Comparison of ENCODE assay signal across 15 cellular contexts in the genomic region with DNA sequence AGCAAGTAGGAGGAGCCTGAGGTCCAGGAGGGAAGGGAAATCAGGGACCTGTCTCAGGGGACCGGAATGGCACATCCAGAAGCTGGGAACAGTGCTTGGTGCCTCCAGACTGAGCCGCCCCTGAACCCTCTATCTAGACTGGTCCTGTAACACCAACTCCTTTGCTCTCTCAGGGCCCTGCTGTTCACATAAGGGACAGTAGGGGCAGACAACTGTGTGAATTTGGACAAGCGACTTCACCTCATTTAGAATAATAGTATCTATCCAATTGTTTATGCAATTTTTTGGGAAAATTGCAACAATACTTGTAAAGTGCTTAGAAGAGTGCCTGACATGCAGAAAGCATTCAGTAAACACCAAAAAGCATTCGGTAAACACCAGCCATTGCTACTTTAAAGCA. TPM values are rescaled to one million over a fixed set of nuclear protein-coding genes. Genes with fewer than 3 reads are reported as not detected.
DNase-seq lines count a peak whose midpoint lies in the region; FAIRE-seq and TF ChIP-seq lines count a peak whose summit lies in the region.
"Had no signal": no experiment of that assay in that cellular context is flagged by ENCODE, and none has a peak within 500 bp of the region (broad histone marks: within the 10 kb centered on the region; RNA-seq: fewer than 3 reads in every experiment).

No MANE protein-coding gene starts in this region.

- H3F3A ChIP-seq in MM.1S (ENCODE audit: insufficient read depth, low read length) (no peaks in the 10 kb centered on the region), neural progenitor cell (ENCODE audit: low read depth) (peaks cover 5% of the 10 kb centered on the region)

- H4K20me1 ChIP-seq in MM.1S (ENCODE audit: insufficient read depth, low read length) (no peaks in the 10 kb centered on the region), neural progenitor cell (ENCODE audit: low read depth) (peaks cover 3% of the 10 kb centered on the region)

- TF ChIP-seq CTCF in GM12865 (IDR thresholded peaks at IDR 0.05; ENCODE audit: insufficient read depth, low read depth, low read length, missing control alignments) (peak; percentile 20), MM.1S (IDR thresholded peaks at IDR 0.05; ENCODE audit: low read length) (peak; percentile 31), chondrocyte (IDR thresholded peaks at IDR 0.05) (peak; percentile 62), neural progenitor cell (IDR thresholded peaks at IDR 0.05) (peak; percentile 36), D721Med (IDR thresholded peaks at IDR 0.05; ENCODE audit: insufficient read depth, missing control alignments) (no peak), ascending aorta (IDR thresholded peaks at IDR 0.05) (no peak)

- H3K36me3 Mint-ChIP-seq in chondrocyte (ENCODE audit: low read depth) = peaks cover 39% of the 10 kb centered on the region
- peaks cover 38% of the 10 kb centered on the region for H3K36me3 Mint-ChIP-seq in neural progenitor cell

- H3K36me3 ChIP-seq in MM.1S (replicated peaks; ENCODE audit: insufficient read depth, low read length) (peaks cover 20% of the 10 kb centered on the region), neural progenitor cell (peaks cover 10% of the 10 kb centered on the region), ascending aorta (peaks cover 73 to 99% of the 10 kb centered on the region in 2 donors)

- H3K4me1 Mint-ChIP-seq in chondrocyte (ENCODE audit: low read depth) (no peaks in the 10 kb centered on the region), neural progenitor cell (no peaks in the 10 kb centered on the region)

- H3K79me2 ChIP-seq in MM.1S (ENCODE audit: low read length) (peaks cover 10% of the 10 kb centered on the region), neural progenitor cell (ENCODE audit: low read depth) (no peaks in the 10 kb centered on the region)

- H3K4me1 ChIP-seq in MM.1S (ENCODE audit: low read length) (no peaks in the 10 kb centered on the region), neural progenitor cell (no peaks in the 10 kb centered on the region), ascending aorta (no peaks in the 10 kb centered on the region)
- H3K4me1 ChIP-seq: SJSA1, vagina had no signal

- no peaks in the 10 kb centered on the region for H3K9me2 ChIP-seq in MM.1S (replicated peaks; ENCODE audit: insufficient read depth, low read length)

- no peak overlapping the region for H3K27ac Mint-ChIP-seq in chondrocyte (ENCODE audit: unreplicated experiment)
- no peak overlapping the region for H3K27ac Mint-ChIP-seq in neural progenitor cell
- H3K27ac Mint-ChIP-seq: activated naive CD4-positive, alpha-beta T cell treated with anti-CD3 and anti-CD28 coated beads, Interleukin-2, amount 50 U/mL, for 24 hours had no signal

- H2AFZ ChIP-seq in MM.1S (ENCODE audit: low read length) = no peak overlapping the region
- H2AFZ ChIP-seq in neural progenitor cell (replicated peaks) = no peak overlapping the region

- no peak overlapping the region for H3K4me2 ChIP-seq in MM.1S (ENCODE audit: low read depth, low read length)
- no peak overlapping the region for H3K4me2 ChIP-seq in neural progenitor cell

- FAIRE-seq in D721Med (lab: Jason Lieb, UNC) = no peak
- FAIRE-seq: small intestine had no signal

- no peaks in the 10 kb centered on the region for H3K27me3 Mint-ChIP-seq in chondrocyte (ENCODE audit: low read depth)
- peaks cover 2% of the 10 kb centered on the region for H3K27me3 Mint-ChIP-seq in neural progenitor cell (ENCODE audit: insufficient read depth, low read depth)
- H3K27me3 Mint-ChIP-seq: activated naive CD4-positive, alpha-beta T cell treated with anti-CD3 and anti-CD28 coated beads, Interleukin-2, amount 50 U/mL, for 24 hours had no signal

- DNase-seq in GM12865 (ENCODE audit: low read depth) (no peak), MM.1S (no peak), chondrocyte (ENCODE audit: low spot score) (no peak), neural progenitor cell (ENCODE audit: low spot score) (no peak), D721Med (ENCODE audit: insufficient read length, low spot score) (no peak), ascending aorta (ENCODE audit: low spot score in 2 of 2) (no peak)
- DNase-seq in stimulated activated CD4-positive, alpha-beta T cell treated with anti-CD3 and anti-CD28 coated beads, Interleukin-2, amount 100 ng/mL, for 24 hours = no peak
- DNase-seq: activated CD4-positive, alpha-beta T cell treated with anti-CD3 and anti-CD28 coated beads, Interleukin-2, amount 50 U/mL, for 48 hours; HCEC 1CT; small intestine had no signal

- H3K9me3 ChIP-seq in MM.1S (replicated peaks; ENCODE audit: insufficient read depth, low read length) = no peaks in the 10 kb centered on the region
- no peaks in the 10 kb centered on the region for H3K9me3 ChIP-seq in neural progenitor cell (ENCODE audit: low read depth)
- no peaks in the 10 kb centered on the region for H3K9me3 ChIP-seq in ascending aorta
- H3K9me3 ChIP-seq: SJSA1, vagina had no signal

- no peak overlapping the region for H3K27ac ChIP-seq in MM.1S (ENCODE audit: low read length)
- H3K27ac ChIP-seq in neural progenitor cell = no peak overlapping the region
- H3K27ac ChIP-seq in ascending aorta = no peak overlapping the region
- H3K27ac ChIP-seq: SJSA1, vagina had no signal

- H3K9ac ChIP-seq in MM.1S (ENCODE audit: low read length) = no peak overlapping the region
- H3K9ac ChIP-seq in neural progenitor cell = no peak overlapping the region

- H3K4me3 ChIP-seq in GM12865 (ENCODE audit: low read depth, low read length) = no peak overlapping the region
- no peak overlapping the region for H3K4me3 ChIP-seq in MM.1S (ENCODE audit: low read length)
- no peak overlapping the region for H3K4me3 ChIP-seq in neural progenitor cell
- no peak overlapping the region for H3K4me3 ChIP-seq in ascending aorta
- H3K4me3 ChIP-seq: SJSA1, vagina had no signal

- H3K9me3 Mint-ChIP-seq in chondrocyte (ENCODE audit: low read depth) (no peaks in the 10 kb centered on the region), neural progenitor cell (no peaks in the 10 kb centered on the region)
- H3K9me3 Mint-ChIP-seq: activated naive CD4-positive, alpha-beta T cell treated with anti-CD3 and anti-CD28 coated beads, Interleukin-2, amount 50 U/mL, for 24 hours had no signal

- H3K27me3 ChIP-seq in MM.1S (replicated peaks; ENCODE audit: insufficient read depth, low read length) (no peaks in the 10 kb centered on the region), neural progenitor cell (no peaks in the 10 kb centered on the region), ascending aorta (no peaks in the 10 kb centered on the region)
- H3K27me3 ChIP-seq: SJSA1, vagina had no signal

- intact Hi-C loops in ascending aorta (cut with DNase I) = no loop called here

- H3K4me3 Mint-ChIP-seq in chondrocyte (ENCODE audit: unreplicated experiment) = no peak overlapping the region
- no peak overlapping the region for H3K4me3 Mint-ChIP-seq in neural progenitor cell
- H3K4me3 Mint-ChIP-seq: activated naive CD4-positive, alpha-beta T cell treated with anti-CD3 and anti-CD28 coated beads, Interleukin-2, amount 50 U/mL, for 24 hours had no signal

RNA-seq across cellular contexts. Expression of a gene that starts 14.0 kb away (rescaled TPM):
- total RNA-seq in chondrocyte (56.5 to 63.3 TPM (median 58.0 TPM) in 3 replicates), neural progenitor cell (ENCODE audit: low replicate concordance) (38.3 and 65.7 TPM in 2 replicates), ascending aorta (103 TPM)

RNA-seq across cellular contexts. Expression of a gene that starts 15.2 kb away (rescaled TPM):
- not detected in 3 replicates for total RNA-seq in chondrocyte
- total RNA-seq in neural progenitor cell (ENCODE audit: low replicate concordance) = 7.3 and 8.4 TPM in 2 replicates
- not detected for total RNA-seq in ascending aorta
- total RNA-seq: myocyte, NCI-H460, SJSA1, vagina had no signal

RNA-seq across cellular contexts. Expression of a gene that starts 33.8 kb away (rescaled TPM):
- 0.15 TPM in 1 of 3 replicates, not detected in the others for total RNA-seq in chondrocyte
- total RNA-seq in neural progenitor cell (ENCODE audit: low replicate concordance) = 0.22 TPM in 1 of 2 replicates, not detected in the other
- total RNA-seq in ascending aorta = not detected
- total RNA-seq: SJSA1, vagina had no signal

RNA-seq across cellular contexts. Expression of a gene that starts 37.0 kb away (rescaled TPM):
- total RNA-seq in chondrocyte (24.9 to 30.5 TPM (median 28.6 TPM) in 3 replicates), neural progenitor cell (ENCODE audit: low replicate concordance) (9.8 and 34.5 TPM in 2 replicates), ascending aorta (45.7 TPM)

RNA-seq across cellular contexts. Expression of a gene that starts 53.5 kb away (rescaled TPM):
- total RNA-seq in chondrocyte = 11.9 to 13.1 TPM (median 12.5 TPM) in 3 replicates
- total RNA-seq in neural progenitor cell (ENCODE audit: low replicate concordance) = 0.07 and 1.9 TPM in 2 replicates
- 1.6 TPM for total RNA-seq in ascending aorta

Comparison
In these comparisons a context has a peak if more than half of its experiments do, and no peak if none do; other contexts are left out.
1. CTCF ChIP-seq: peak in GM12865 (single experiment), MM.1S (single experiment), chondrocyte (single experiment) and neural progenitor cell (single experiment); none in D721Med (single experiment) and ascending aorta (0 of 3).